In genomic region chr9:135995816-135996215, GRCh38 we compare ENCODE assay signal across 19 cellular contexts. TPM values are rescaled to one million over a fixed set of nuclear protein-coding genes. Genes with fewer than 3 reads are reported as not detected.
DNase-seq lines count a peak whose midpoint lies in the region; ATAC-seq, FAIRE-seq and TF ChIP-seq lines count a peak whose summit lies in the region.
"Had no signal": no experiment of that assay in that cellular context is flagged by ENCODE, and none has a peak within 500 bp of the region (broad histone marks: within the 10 kb centered on the region; RNA-seq: fewer than 3 reads in every experiment).

No MANE protein-coding gene starts in this region.

- H3K36me3 ChIP-seq in right lobe of liver, result no peaks in the 10 kb centered on the region
- H3K36me3 ChIP-seq in HepG2 (replicated peaks in 1 of 2; ENCODE audit: control insufficient read depth in 1 of 2, insufficient read depth in 2 of 2, low read length in 2 of 2), result no peaks in the 10 kb centered on the region
- no peaks in the 10 kb centered on the region for H3K36me3 ChIP-seq in H1 (ENCODE audit: control insufficient read depth in 2 of 4, insufficient read depth in 4 of 4, low read length in 3 of 4)
- no peaks in the 10 kb centered on the region for H3K36me3 ChIP-seq in neuronal stem cell (replicated peaks in 1 of 2; ENCODE audit: control insufficient read depth in 2 of 2, insufficient read depth in 2 of 2, low read length in 2 of 2)

- TF ChIP-seq CTCF in right lobe of liver (IDR thresholded peaks at IDR 0.05) (no peak), HepG2 (CRISPR knock-in tag; IDR thresholded peaks at IDR 0.05) (no peak), H1 (IDR thresholded peaks at IDR 0.05; ENCODE audit: control extremely low read depth in 1 of 3, insufficient read depth in 1 of 3, low read depth in 1 of 3, low read length in 3 of 3) (no peak)

- H3K4me1 ChIP-seq in right lobe of liver (peaks cover 0 to 43% (median 17%) of the 10 kb centered on the region in 4 donors), HepG2 (ENCODE audit: insufficient read depth, low read length) (peaks cover 65% of the 10 kb centered on the region), H1 (replicated peaks in 1 of 4; ENCODE audit: control insufficient read depth in 3 of 4, insufficient read depth in 4 of 4, low read length in 3 of 4) (peaks cover 9 to 30% (median 21%) of the 10 kb centered on the region in 4 experiments), neuronal stem cell (ENCODE audit: control insufficient read depth in 2 of 2, insufficient read depth in 1 of 2, low read depth in 1 of 2, low read length in 2 of 2) (peaks cover 36 to 38% of the 10 kb centered on the region in 2 donors)

- H3K27ac ChIP-seq in right lobe of liver (peak overlapping the region in 2 of 3 donors; percentile 26 to 91), HepG2 (ENCODE audit: extremely low read length, insufficient read depth, low read length) (no peak overlapping the region), H1 (ENCODE audit: low read depth, low read length) (no peak overlapping the region), neuronal stem cell (replicated peaks; ENCODE audit: low read length) (no peak overlapping the region)
- H3K27ac ChIP-seq: GM23248 had no signal

- H2BK5ac ChIP-seq in H1 (ENCODE audit: low read depth, low read length) (no peak overlapping the region), neuronal stem cell (ENCODE audit: low read length) (no peak overlapping the region)

- H3K4me3 ChIP-seq in right lobe of liver, result no peak overlapping the region
- no peak overlapping the region for H3K4me3 ChIP-seq in HepG2 (replicated peaks in 1 of 3; ENCODE audit: insufficient read depth in 1 of 3, low read depth in 2 of 3, low read length in 3 of 3)
- H3K4me3 ChIP-seq in H1 (ENCODE audit: extremely low read depth in 1 of 4, insufficient read depth in 2 of 4, low read depth in 3 of 4, low read length in 4 of 4), result no peak overlapping the region
- no peak overlapping the region for H3K4me3 ChIP-seq in neuronal stem cell (ENCODE audit: low read length in 2 of 2)
- H3K4me3 ChIP-seq: GM23248, K562 had no signal

- H2BK15ac ChIP-seq in H1 (ENCODE audit: low read length) (no peak overlapping the region), neuronal stem cell (ENCODE audit: low read length) (peak overlapping the region; percentile 66)

- H3K56ac ChIP-seq in H1 (replicated peaks; ENCODE audit: insufficient read length, low read depth, low read length), result no peak overlapping the region

- no peak for TF ChIP-seq POLR2A in right lobe of liver (IDR thresholded peaks at IDR 0.05)
- no peak for TF ChIP-seq POLR2A in HepG2 (IDR thresholded peaks at IDR 0.05; ENCODE audit: insufficient read depth in 1 of 2, low read depth in 2 of 2, low read length in 2 of 2)
- no peak for TF ChIP-seq POLR2A in H1 (IDR thresholded peaks at IDR 0.05; ENCODE audit: control extremely low read depth in 1 of 2, low read depth in 2 of 2, low read length in 2 of 2)

- H3K79me1 ChIP-seq in H1 (ENCODE audit: low read depth, low read length) (no peaks in the 10 kb centered on the region), neuronal stem cell (ENCODE audit: low read depth, low read length) (no peaks in the 10 kb centered on the region)

- no peaks in the 10 kb centered on the region; the same call in 1 of the 2 replicates for H3K23me2 ChIP-seq in H1 (ENCODE audit: low read depth, low read length)

- in situ Hi-C loops in HepG2 (cut with HindIII; ENCODE audit: extremely low pct_ligation_motif_present, low pct_unique_long_range_greater_than_20kb), result loop anchor here (25.0 kb wide), 1 partner anchor 266 kb away; no protein-coding TSS in a partner anchor

- H3K4me2 ChIP-seq in HepG2 (ENCODE audit: low read depth, low read length) (no peak overlapping the region), H1 (ENCODE audit: insufficient read depth in 1 of 2, low read depth in 2 of 2, low read length in 2 of 2) (no peak overlapping the region), neuronal stem cell (ENCODE audit: insufficient read depth, low read length, poor library complexity, severe bottlenecking) (no peak overlapping the region)

- H3K14ac ChIP-seq in H1 (ENCODE audit: insufficient read length) (no peak overlapping the region), neuronal stem cell (ENCODE audit: low read length) (no peak overlapping the region)

- H4K20me1 ChIP-seq in HepG2 (ENCODE audit: insufficient read depth, low read length), result no peaks in the 10 kb centered on the region
- no peaks in the 10 kb centered on the region for H4K20me1 ChIP-seq in H1 (replicated peaks in 1 of 2; ENCODE audit: control insufficient read depth in 1 of 2, insufficient read depth in 2 of 2, low read length in 2 of 2)

- no peak for TF ChIP-seq EP300 in HepG2 (IDR thresholded peaks at IDR 0.05; ENCODE audit: low read depth in 2 of 2, low read length in 2 of 2)
- TF ChIP-seq EP300 in HepG2 (CRISPR knock-in tag; IDR thresholded peaks at IDR 0.05; ENCODE audit: borderline replicate concordance), result no peak
- TF ChIP-seq EP300 in H1 (IDR thresholded peaks at IDR 0.05; ENCODE audit: borderline replicate concordance in 1 of 2, low read depth in 2 of 2, low read length in 2 of 2), result no peak

- CTCF ChIA-PET in HepG2 (lab: Yijun Ruan, JAX; ENCODE audit: low intra/inter-chr PET ratio, low total read pairs), result no interaction called here
- CTCF ChIA-PET in H1 (lab: Charles Lee; ENCODE audit: partially characterized antibody), result interaction anchor here (0.6 to 1.8 kb wide), 3 partner anchors 16 to 1449 kb away, joined by 3 to 5 read pairs (median 3); no protein-coding TSS in a partner anchor

- DNase-seq in right lobe of liver (no peak), HepG2 (ENCODE audit: low spot score) (no peak), H1 (ENCODE audit: low read depth in 1 of 2, low spot score in 2 of 2) (no peak), neuronal stem cell (ENCODE audit: low spot score) (no peak)
- DNase-seq: C1 segment of cervical spinal cord; CD4-positive, CD25-positive, alpha-beta regulatory T cell; CD8-positive, alpha-beta memory T cell; COR-L47; DMS 273 treated with DMSO at 0.1 percent for 48 hours; DMS79; GDM1; GM23248; HCEC 1CT had no signal

- H2BK120ac ChIP-seq in H1 (replicated peaks; ENCODE audit: low read depth, low read length), result no peak overlapping the region
- no peak overlapping the region for H2BK120ac ChIP-seq in neuronal stem cell (ENCODE audit: low read depth, low read length)

- no peak overlapping the region for H2BK20ac ChIP-seq in H1 (ENCODE audit: low read length)

- H2BK12ac ChIP-seq in H1 (ENCODE audit: low read depth, low read length) (peak overlapping the region; percentile 75; the same call in 1 of the 2 replicates), neuronal stem cell (ENCODE audit: low read length) (peak overlapping the region; percentile 60)

- H3K18ac ChIP-seq in H1 (ENCODE audit: extremely low read depth, low read length) (no peak overlapping the region), neuronal stem cell (ENCODE audit: low read length) (peak overlapping the region; percentile 84)

- no TSS peak for BruUV-seq in HepG2 (replicated peaks; lab: Mats Ljungman, UMichigan)

- H4K8ac ChIP-seq in H1 (ENCODE audit: extremely low read depth, insufficient read depth, low read length) (peak overlapping the region; percentile 62), neuronal stem cell (ENCODE audit: low read depth, low read length) (no peak overlapping the region)

- FAIRE-seq in HepG2 (lab: Jason Lieb, UNC) (no peak), H1 (lab: Jason Lieb, UNC) (no peak)
- FAIRE-seq: GM12892, GM18507, H54 had no signal

- H2AK5ac ChIP-seq in H1 (ENCODE audit: low read depth, low read length) (peak overlapping the region; percentile 77; the same call in 1 of the 2 replicates), neuronal stem cell (ENCODE audit: low read depth, low read length) (peak overlapping the region; percentile 93)

- ATAC-seq in right lobe of liver (no peak), HepG2 (no peak), GM18870 (IDR thresholded peaks at IDR 0.05; ENCODE audit: unreplicated experiment) (no peak), GM21423 (IDR thresholded peaks at IDR 0.05; ENCODE audit: unreplicated experiment) (no peak)
- ATAC-seq: K562 had no signal

- H3K9me3 ChIP-seq in right lobe of liver (no peaks in the 10 kb centered on the region), HepG2 (ENCODE audit: low read length) (no peaks in the 10 kb centered on the region), H1 (ENCODE audit: insufficient read depth in 2 of 2, low read depth in 1 of 2, low read length in 1 of 2) (no peaks in the 10 kb centered on the region), neuronal stem cell (replicated peaks in 1 of 2; ENCODE audit: control insufficient read depth in 2 of 2, insufficient read depth in 1 of 2, low read depth in 1 of 2, low read length in 2 of 2) (no peaks in the 10 kb centered on the region)

- H4K5ac ChIP-seq in H1 (ENCODE audit: insufficient read length, low read depth, low read length), result no peak overlapping the region

- H3K4ac ChIP-seq in H1 (replicated peaks; ENCODE audit: insufficient read length, low read depth, low read length), result no peak overlapping the region
- H3K4ac ChIP-seq in neuronal stem cell (ENCODE audit: low read length), result no peak overlapping the region

- H2AFZ ChIP-seq in HepG2 (ENCODE audit: low read length) (no peak overlapping the region), H1 (ENCODE audit: low read length) (no peak overlapping the region), neuronal stem cell (ENCODE audit: low read length) (no peak overlapping the region)
- H2AFZ ChIP-seq: GM23248 had no signal

- no peak overlapping the region for H3K9ac ChIP-seq in HepG2 (ENCODE audit: insufficient read depth, low read depth, low read length)
- no peak overlapping the region for H3K9ac ChIP-seq in H1 (replicated peaks in 1 of 4; ENCODE audit: extremely low read depth in 1 of 4, low read depth in 3 of 4, low read length in 3 of 4)
- H3K9ac ChIP-seq in neuronal stem cell (ENCODE audit: low read depth, low read length, poor library complexity), result no peak overlapping the region
- H3K9ac ChIP-seq: GM23248 had no signal

- intact Hi-C loops in right lobe of liver (cut with DNase I) (no loop called here), HepG2 (cut with micrococcal nuclease; ENCODE audit: unreplicated experiment) (no loop called here)

- POLR2A ChIA-PET in HepG2 (lab: Yijun Ruan, JAX) (interaction anchor here (1.2 to 4.6 kb wide), 2 partner anchors 15 to 123 kb away, joined by 4 to 41 read pairs; partner anchors contain the start of gene TMEM250), H1 (lab: Charles Lee; ENCODE audit: partially characterized antibody) (no interaction called here)

- TF ChIP-seq RAD21 in HepG2 (CRISPR knock-in tag; IDR thresholded peaks at IDR 0.05) (no peak), H1 (IDR thresholded peaks at IDR 0.05 in 1 of 2, conservative IDR thresholded peaks at IDR 0.05 in 1 of 2; ENCODE audit: low read depth in 2 of 2, low read length in 2 of 2) (no peak)

- H3K27me3 ChIP-seq in right lobe of liver (no peaks in the 10 kb centered on the region), HepG2 (ENCODE audit: control insufficient read depth in 1 of 2, insufficient read depth in 2 of 2, low read length in 2 of 2) (no peaks in the 10 kb centered on the region; a peak in 1 of 5 replicates), H1 (replicated peaks in 1 of 4; ENCODE audit: control insufficient read depth in 3 of 4, extremely low read depth in 1 of 4, insufficient read depth in 3 of 4, low read length in 3 of 4) (no peaks in the 10 kb centered on the region), neuronal stem cell (ENCODE audit: control insufficient read depth in 3 of 3, insufficient read depth in 3 of 3, low read depth in 1 of 3, low read length in 3 of 3) (no peaks in the 10 kb centered on the region)

- H4K91ac ChIP-seq in H1 (replicated peaks; ENCODE audit: insufficient read length, low read length), result peak overlapping the region; percentile 80
- no peak overlapping the region for H4K91ac ChIP-seq in neuronal stem cell (ENCODE audit: low read depth, low read length, poor library complexity)

- H3K23ac ChIP-seq in H1 (ENCODE audit: insufficient read length), result no peak overlapping the region
- peak overlapping the region; percentile 6 for H3K23ac ChIP-seq in neuronal stem cell (ENCODE audit: low read depth, low read length, poor library complexity)

- WGBS in right lobe of liver (ENCODE audit: insufficient coverage, low coverage, low lambda C conversion rate, missing lambda C conversion rate), result 95% methylated on average over 6 of the region's 21 CpGs
- 96% methylated on average over 11 of the region's 21 CpGs for WGBS in HepG2 (ENCODE audit: low lambda C conversion rate)
- 87% methylated on average over 21 of the region's 21 CpGs; no CpG with 5 or more reads in 1 of the 2 experiments for WGBS in H1 (ENCODE audit: extremely low coverage in 1 of 2, insufficient coverage in 1 of 2, insufficient read length in 1 of 2, insufficient replicate concordance in 2 of 2, low coverage in 1 of 2, low lambda C conversion rate in 2 of 2, missing lambda C conversion rate in 1 of 2), 2 experiments
- WGBS in neuronal stem cell (ENCODE audit: extremely low coverage in 2 of 2, insufficient read length in 2 of 2, insufficient replicate concordance in 1 of 2), 2 donors, result no CpG with 5 or more reads among the region's 21 CpGs

- H3K79me2 ChIP-seq in HepG2 (ENCODE audit: insufficient read depth, low read length) (no peaks in the 10 kb centered on the region), H1 (ENCODE audit: control insufficient read depth in 1 of 2, insufficient read depth in 2 of 2, low read length in 2 of 2) (no peaks in the 10 kb centered on the region)

RNA-seq across cellular contexts. Expression of gene UBAC1, which starts 34.6 kb away (rescaled TPM):
- total RNA-seq in right lobe of liver (10 to 100 TPM; 15.2 to 27.0 (median 16.5) TPM), HepG2 (2016; rRNA removed; fragmentation: Illumina TruSeq; extraction: Trizol) (28.7 and 32.2 TPM in 2 replicates)
- total RNA-seq in HepG2 (2016; cell fraction: cytosol; rRNA removed; fragmentation: Illumina TruSeq; extraction: Trizol; ENCODE audit: low read depth), result 64.3 and 65.0 TPM in 2 replicates
- 24.0 and 31.6 TPM in 2 replicates for total RNA-seq in HepG2 (2016; cell fraction: insoluble cytoplasmic fraction; rRNA removed; fragmentation: Illumina TruSeq; extraction: Trizol)
- total RNA-seq in HepG2 (2016; cell fraction: membrane; rRNA removed; fragmentation: Illumina TruSeq; extraction: Trizol), result 72.1 and 78.0 TPM in 2 replicates
- 18.2 and 19.5 TPM in 2 replicates for total RNA-seq in HepG2 (2016; cell fraction: nucleus; rRNA removed; fragmentation: Illumina TruSeq; extraction: Trizol)
- polyA plus RNA-seq in HepG2 (2011; rRNA removed) (30.2 and 34.1 TPM in 2 replicates), H1 (2011; rRNA removed) (85.2 and 105 TPM in 2 replicates)
- polyA plus RNA-seq in HepG2 (2011; cell fraction: cytosol; rRNA removed), result 21.2 and 27.8 TPM in 2 replicates
- polyA plus RNA-seq in HepG2 (2011; cell fraction: nucleus; rRNA removed), result 62.0 and 64.4 TPM in 2 replicates
- polyA plus RNA-seq in HepG2 (2012), result 11.8 and 12.0 TPM in 2 replicates
- polyA plus RNA-seq in HepG2 (2016; cell fraction: cytosol; fragmentation: Illumina TruSeq; extraction: Trizol; ENCODE audit: low read depth), result 61.3 and 64.0 TPM in 2 replicates
- 30.7 and 32.1 TPM in 2 replicates for polyA plus RNA-seq in HepG2 (2016; cell fraction: insoluble cytoplasmic fraction; fragmentation: Illumina TruSeq; extraction: Trizol; ENCODE audit: low read depth)
- 65.3 TPM in 2 replicates for polyA plus RNA-seq in HepG2 (2016; cell fraction: membrane; fragmentation: Illumina TruSeq; extraction: Trizol; ENCODE audit: low read depth)
- polyA plus RNA-seq in HepG2 (2016; cell fraction: nucleus; fragmentation: Illumina TruSeq; extraction: Trizol; ENCODE audit: insufficient read depth, low read depth), result 36.3 and 39.7 TPM in 2 replicates
- 13.4 and 58.0 TPM in 2 replicates for polyA minus RNA-seq in HepG2 (2011; rRNA and poly(A)+ RNA removed; ENCODE audit: low replicate concordance)
- polyA minus RNA-seq in HepG2 (2011; cell fraction: cytosol; rRNA and poly(A)+ RNA removed), result 6.0 and 8.0 TPM in 2 replicates
- 11.2 and 18.6 TPM in 2 replicates for polyA minus RNA-seq in HepG2 (2011; cell fraction: nucleus; rRNA and poly(A)+ RNA removed)
- 59.3 and 63.1 TPM in 2 replicates for total RNA-seq in H1 (2021; fragmentation: NEBNext Ultra II Directional; extraction: Animal tissue kit (Norgen Biotek cat#: 25700))
- 74.8 TPM for polyA plus RNA-seq in H1 (2011; cell fraction: cytosol; rRNA removed)
- polyA plus RNA-seq in H1 (2011; cell fraction: nucleus; rRNA removed), result 68.0 TPM
- 40.4 to 56.7 TPM (median 50.5 TPM) in 4 replicates for polyA plus RNA-seq in H1 (2012, experiment 1 of 2)
- polyA plus RNA-seq in H1 (2012, experiment 2 of 2), result 65.3 TPM
- 51.1 TPM for polyA plus RNA-seq in H1 (2013, experiment 1 of 2)
- polyA plus RNA-seq in H1 (2013, experiment 2 of 2), result 54.0 TPM
- polyA minus RNA-seq in H1 (2011; rRNA and poly(A)+ RNA removed), result 21.6 and 41.3 TPM in 2 replicates
- 26.6 TPM for polyA minus RNA-seq in H1 (2011; cell fraction: cytosol; rRNA and poly(A)+ RNA removed)
- 19.2 TPM for polyA minus RNA-seq in H1 (2011; cell fraction: nucleus; rRNA and poly(A)+ RNA removed)
- 44.5 TPM for polyA plus RNA-seq in neuronal stem cell (2013, experiment 1 of 2)
- 42.3 TPM for polyA plus RNA-seq in neuronal stem cell (2013, experiment 2 of 2)

Comparison
In these comparisons a context has a peak if more than half of its experiments do, and no peak if none do; other contexts are left out.
1. H3K27ac ChIP-seq: peak in right lobe of liver (2 of 3); none in HepG2 (single experiment), H1 (single experiment) and neuronal stem cell (single experiment).